1 cellular context compared by ENCODE assay signal in genomic region chr12:56041579-56042429, GRCh38.
TF ChIP-seq lines count a peak whose summit lies in the region.

Gene RPS26 (plus strand): TSS chr12:56041918. CDS start chr12:56042167, 249 bp downstream.

TF ChIP-seq in HepG2, 621 proteins besides CTCF, POLR2A, EP300 and RAD21 (continued from another document and continues in another):
- TF ChIP-seq NCOA2 (CRISPR knock-in tag; IDR thresholded peaks at IDR 0.05) (peak; percentile 65; the same call in 1 of the 2 replicates), ZNF30 (CRISPR knock-in tag; IDR thresholded peaks at IDR 0.05) (no peak), RFXAP (CRISPR knock-in tag; IDR thresholded peaks at IDR 0.05; ENCODE audit: borderline replicate concordance) (peak; percentile 75; the same call in 1 of the 2 replicates), AHR (CRISPR knock-in tag; IDR thresholded peaks at IDR 0.05) (peak; percentile 72; the same call in 1 of the 2 replicates), SOX6 (IDR thresholded peaks at IDR 0.05) (no peak), SOX6 (CRISPR knock-in tag; IDR thresholded peaks at IDR 0.05) (peak; percentile 66), TCF7 (IDR thresholded peaks at IDR 0.05; ENCODE audit: low read depth) (no peak), THAP11 (CRISPR knock-in tag; IDR thresholded peaks at IDR 0.05) (peak; percentile 99), HNRNPK (IDR thresholded peaks at IDR 0.05; ENCODE audit: low read depth, low read length, poor library complexity, severe bottlenecking) (peak; percentile 50), IRF9 (CRISPR knock-in tag; IDR thresholded peaks at IDR 0.05; ENCODE audit: borderline replicate concordance) (peak; percentile 86; the same call in 1 of the 2 replicates), ETV6 (CRISPR knock-in tag; conservative IDR thresholded peaks at IDR 0.05) (peak; percentile 62; the same call in 1 of the 2 replicates), SP2 (CRISPR knock-in tag; IDR thresholded peaks at IDR 0.05) (peak; percentile 69), ARHGAP35 (CRISPR knock-in tag; IDR thresholded peaks at IDR 0.05; ENCODE audit: borderline replicate concordance) (peak; percentile 78; the same call in 1 of the 2 replicates), FOXM1 (CRISPR knock-in tag; IDR thresholded peaks at IDR 0.05) (0 out of 2 replicates have a peak, but pooled peaks have one; percentile 33), JARID2 (CRISPR knock-in tag; IDR thresholded peaks at IDR 0.05; ENCODE audit: insufficient replicate concordance) (peak; percentile 92), FLYWCH1 (CRISPR knock-in tag; IDR thresholded peaks at IDR 0.05) (no peak), ZMYM3 (CRISPR knock-in tag; IDR thresholded peaks at IDR 0.05) (peak; percentile 28; the same call in 1 of the 2 replicates), ZNF703 (CRISPR knock-in tag; IDR thresholded peaks at IDR 0.05; ENCODE audit: borderline replicate concordance) (no peak; the same call in 1 of the 2 replicates), ZNF773 (CRISPR knock-in tag; IDR thresholded peaks at IDR 0.05; ENCODE audit: borderline replicate concordance) (peak; percentile 86; the same call in 1 of the 2 replicates), NCOA1 (CRISPR knock-in tag; IDR thresholded peaks at IDR 0.05) (0 out of 2 replicates have a peak, but pooled peaks have one; percentile 34), DR1 (CRISPR knock-in tag; IDR thresholded peaks at IDR 0.05) (peak; percentile 94), ZNF660 (CRISPR knock-in tag; IDR thresholded peaks at IDR 0.05; ENCODE audit: borderline replicate concordance, low read depth) (no peak), ZC3H13 (CRISPR knock-in tag; IDR thresholded peaks at IDR 0.05) (peak; percentile 72; the same call in 1 of the 2 replicates), ZNF891 (CRISPR knock-in tag; IDR thresholded peaks at IDR 0.05) (peak; percentile 36; the same call in 1 of the 2 replicates), POLR2AphosphoS5 (IDR thresholded peaks at IDR 0.05; ENCODE audit: low read depth, low read length) (peak; percentile 100)
- TF ChIP-seq, protein P1, sequence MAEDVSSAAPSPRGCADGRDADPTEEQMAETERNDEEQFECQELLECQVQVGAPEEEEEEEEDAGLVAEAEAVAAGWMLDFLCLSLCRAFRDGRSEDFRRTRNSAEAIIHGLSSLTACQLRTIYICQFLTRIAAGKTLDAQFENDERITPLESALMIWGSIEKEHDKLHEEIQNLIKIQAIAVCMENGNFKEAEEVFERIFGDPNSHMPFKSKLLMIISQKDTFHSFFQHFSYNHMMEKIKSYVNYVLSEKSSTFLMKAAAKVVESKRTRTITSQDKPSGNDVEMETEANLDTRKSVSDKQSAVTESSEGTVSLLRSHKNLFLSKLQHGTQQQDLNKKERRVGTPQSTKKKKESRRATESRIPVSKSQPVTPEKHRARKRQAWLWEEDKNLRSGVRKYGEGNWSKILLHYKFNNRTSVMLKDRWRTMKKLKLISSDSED (CRISPR knock-in tag; IDR thresholded peaks at IDR 0.05) = no peak
- TF ChIP-seq, protein P2, sequence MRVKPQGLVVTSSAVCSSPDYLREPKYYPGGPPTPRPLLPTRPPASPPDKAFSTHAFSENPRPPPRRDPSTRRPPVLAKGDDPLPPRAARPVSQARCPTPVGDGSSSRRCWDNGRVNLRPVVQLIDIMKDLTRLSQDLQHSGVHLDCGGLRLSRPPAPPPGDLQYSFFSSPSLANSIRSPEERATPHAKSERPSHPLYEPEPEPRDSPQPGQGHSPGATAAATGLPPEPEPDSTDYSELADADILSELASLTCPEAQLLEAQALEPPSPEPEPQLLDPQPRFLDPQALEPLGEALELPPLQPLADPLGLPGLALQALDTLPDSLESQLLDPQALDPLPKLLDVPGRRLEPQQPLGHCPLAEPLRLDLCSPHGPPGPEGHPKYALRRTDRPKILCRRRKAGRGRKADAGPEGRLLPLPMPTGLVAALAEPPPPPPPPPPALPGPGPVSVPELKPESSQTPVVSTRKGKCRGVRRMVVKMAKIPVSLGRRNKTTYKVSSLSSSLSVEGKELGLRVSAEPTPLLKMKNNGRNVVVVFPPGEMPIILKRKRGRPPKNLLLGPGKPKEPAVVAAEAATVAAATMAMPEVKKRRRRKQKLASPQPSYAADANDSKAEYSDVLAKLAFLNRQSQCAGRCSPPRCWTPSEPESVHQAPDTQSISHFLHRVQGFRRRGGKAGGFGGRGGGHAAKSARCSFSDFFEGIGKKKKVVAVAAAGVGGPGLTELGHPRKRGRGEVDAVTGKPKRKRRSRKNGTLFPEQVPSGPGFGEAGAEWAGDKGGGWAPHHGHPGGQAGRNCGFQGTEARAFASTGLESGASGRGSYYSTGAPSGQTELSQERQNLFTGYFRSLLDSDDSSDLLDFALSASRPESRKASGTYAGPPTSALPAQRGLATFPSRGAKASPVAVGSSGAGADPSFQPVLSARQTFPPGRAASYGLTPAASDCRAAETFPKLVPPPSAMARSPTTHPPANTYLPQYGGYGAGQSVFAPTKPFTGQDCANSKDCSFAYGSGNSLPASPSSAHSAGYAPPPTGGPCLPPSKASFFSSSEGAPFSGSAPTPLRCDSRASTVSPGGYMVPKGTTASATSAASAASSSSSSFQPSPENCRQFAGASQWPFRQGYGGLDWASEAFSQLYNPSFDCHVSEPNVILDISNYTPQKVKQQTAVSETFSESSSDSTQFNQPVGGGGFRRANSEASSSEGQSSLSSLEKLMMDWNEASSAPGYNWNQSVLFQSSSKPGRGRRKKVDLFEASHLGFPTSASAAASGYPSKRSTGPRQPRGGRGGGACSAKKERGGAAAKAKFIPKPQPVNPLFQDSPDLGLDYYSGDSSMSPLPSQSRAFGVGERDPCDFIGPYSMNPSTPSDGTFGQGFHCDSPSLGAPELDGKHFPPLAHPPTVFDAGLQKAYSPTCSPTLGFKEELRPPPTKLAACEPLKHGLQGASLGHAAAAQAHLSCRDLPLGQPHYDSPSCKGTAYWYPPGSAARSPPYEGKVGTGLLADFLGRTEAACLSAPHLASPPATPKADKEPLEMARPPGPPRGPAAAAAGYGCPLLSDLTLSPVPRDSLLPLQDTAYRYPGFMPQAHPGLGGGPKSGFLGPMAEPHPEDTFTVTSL (CRISPR knock-in tag; IDR thresholded peaks at IDR 0.05; ENCODE audit: borderline replicate concordance) = peak; percentile 3; the same call in 1 of the 2 replicates
- TF ChIP-seq, protein P3, sequence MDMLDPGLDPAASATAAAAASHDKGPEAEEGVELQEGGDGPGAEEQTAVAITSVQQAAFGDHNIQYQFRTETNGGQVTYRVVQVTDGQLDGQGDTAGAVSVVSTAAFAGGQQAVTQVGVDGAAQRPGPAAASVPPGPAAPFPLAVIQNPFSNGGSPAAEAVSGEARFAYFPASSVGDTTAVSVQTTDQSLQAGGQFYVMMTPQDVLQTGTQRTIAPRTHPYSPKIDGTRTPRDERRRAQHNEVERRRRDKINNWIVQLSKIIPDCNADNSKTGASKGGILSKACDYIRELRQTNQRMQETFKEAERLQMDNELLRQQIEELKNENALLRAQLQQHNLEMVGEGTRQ (IDR thresholded peaks at IDR 0.05; ENCODE audit: low read depth, low read length) = no peak
- TF ChIP-seq, protein P3 (CRISPR knock-in tag; IDR thresholded peaks at IDR 0.05; ENCODE audit: borderline replicate concordance) = no peak
- TF ChIP-seq, protein P4, sequence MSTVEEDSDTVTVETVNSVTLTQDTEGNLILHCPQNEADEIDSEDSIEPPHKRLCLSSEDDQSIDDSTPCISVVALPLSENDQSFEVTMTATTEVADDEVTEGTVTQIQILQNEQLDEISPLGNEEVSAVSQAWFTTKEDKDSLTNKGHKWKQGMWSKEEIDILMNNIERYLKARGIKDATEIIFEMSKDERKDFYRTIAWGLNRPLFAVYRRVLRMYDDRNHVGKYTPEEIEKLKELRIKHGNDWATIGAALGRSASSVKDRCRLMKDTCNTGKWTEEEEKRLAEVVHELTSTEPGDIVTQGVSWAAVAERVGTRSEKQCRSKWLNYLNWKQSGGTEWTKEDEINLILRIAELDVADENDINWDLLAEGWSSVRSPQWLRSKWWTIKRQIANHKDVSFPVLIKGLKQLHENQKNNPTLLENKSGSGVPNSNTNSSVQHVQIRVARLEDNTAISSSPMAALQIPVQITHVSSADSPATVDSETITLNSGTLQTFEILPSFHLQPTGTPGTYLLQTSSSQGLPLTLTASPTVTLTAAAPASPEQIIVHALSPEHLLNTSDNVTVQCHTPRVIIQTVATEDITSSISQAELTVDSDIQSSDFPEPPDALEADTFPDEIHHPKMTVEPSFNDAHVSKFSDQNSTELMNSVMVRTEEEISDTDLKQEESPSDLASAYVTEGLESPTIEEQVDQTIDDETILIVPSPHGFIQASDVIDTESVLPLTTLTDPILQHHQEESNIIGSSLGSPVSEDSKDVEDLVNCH (CRISPR knock-in tag; IDR thresholded peaks at IDR 0.05) = 0 out of 2 replicates have a peak, but pooled peaks have one; percentile 50
- TF ChIP-seq, protein P5, sequence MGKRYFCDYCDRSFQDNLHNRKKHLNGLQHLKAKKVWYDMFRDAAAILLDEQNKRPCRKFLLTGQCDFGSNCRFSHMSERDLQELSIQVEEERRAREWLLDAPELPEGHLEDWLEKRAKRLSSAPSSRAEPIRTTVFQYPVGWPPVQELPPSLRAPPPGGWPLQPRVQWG (CRISPR knock-in tag; IDR thresholded peaks at IDR 0.05; ENCODE audit: borderline replicate concordance, low read depth) = no peak
- TF ChIP-seq, protein P6, sequence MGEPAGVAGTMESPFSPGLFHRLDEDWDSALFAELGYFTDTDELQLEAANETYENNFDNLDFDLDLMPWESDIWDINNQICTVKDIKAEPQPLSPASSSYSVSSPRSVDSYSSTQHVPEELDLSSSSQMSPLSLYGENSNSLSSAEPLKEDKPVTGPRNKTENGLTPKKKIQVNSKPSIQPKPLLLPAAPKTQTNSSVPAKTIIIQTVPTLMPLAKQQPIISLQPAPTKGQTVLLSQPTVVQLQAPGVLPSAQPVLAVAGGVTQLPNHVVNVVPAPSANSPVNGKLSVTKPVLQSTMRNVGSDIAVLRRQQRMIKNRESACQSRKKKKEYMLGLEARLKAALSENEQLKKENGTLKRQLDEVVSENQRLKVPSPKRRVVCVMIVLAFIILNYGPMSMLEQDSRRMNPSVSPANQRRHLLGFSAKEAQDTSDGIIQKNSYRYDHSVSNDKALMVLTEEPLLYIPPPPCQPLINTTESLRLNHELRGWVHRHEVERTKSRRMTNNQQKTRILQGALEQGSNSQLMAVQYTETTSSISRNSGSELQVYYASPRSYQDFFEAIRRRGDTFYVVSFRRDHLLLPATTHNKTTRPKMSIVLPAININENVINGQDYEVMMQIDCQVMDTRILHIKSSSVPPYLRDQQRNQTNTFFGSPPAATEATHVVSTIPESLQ (CRISPR knock-in tag; conservative IDR thresholded peaks at IDR 0.05) = peak; percentile 57; the same call in 1 of the 2 replicates
- TF ChIP-seq, protein P7, sequence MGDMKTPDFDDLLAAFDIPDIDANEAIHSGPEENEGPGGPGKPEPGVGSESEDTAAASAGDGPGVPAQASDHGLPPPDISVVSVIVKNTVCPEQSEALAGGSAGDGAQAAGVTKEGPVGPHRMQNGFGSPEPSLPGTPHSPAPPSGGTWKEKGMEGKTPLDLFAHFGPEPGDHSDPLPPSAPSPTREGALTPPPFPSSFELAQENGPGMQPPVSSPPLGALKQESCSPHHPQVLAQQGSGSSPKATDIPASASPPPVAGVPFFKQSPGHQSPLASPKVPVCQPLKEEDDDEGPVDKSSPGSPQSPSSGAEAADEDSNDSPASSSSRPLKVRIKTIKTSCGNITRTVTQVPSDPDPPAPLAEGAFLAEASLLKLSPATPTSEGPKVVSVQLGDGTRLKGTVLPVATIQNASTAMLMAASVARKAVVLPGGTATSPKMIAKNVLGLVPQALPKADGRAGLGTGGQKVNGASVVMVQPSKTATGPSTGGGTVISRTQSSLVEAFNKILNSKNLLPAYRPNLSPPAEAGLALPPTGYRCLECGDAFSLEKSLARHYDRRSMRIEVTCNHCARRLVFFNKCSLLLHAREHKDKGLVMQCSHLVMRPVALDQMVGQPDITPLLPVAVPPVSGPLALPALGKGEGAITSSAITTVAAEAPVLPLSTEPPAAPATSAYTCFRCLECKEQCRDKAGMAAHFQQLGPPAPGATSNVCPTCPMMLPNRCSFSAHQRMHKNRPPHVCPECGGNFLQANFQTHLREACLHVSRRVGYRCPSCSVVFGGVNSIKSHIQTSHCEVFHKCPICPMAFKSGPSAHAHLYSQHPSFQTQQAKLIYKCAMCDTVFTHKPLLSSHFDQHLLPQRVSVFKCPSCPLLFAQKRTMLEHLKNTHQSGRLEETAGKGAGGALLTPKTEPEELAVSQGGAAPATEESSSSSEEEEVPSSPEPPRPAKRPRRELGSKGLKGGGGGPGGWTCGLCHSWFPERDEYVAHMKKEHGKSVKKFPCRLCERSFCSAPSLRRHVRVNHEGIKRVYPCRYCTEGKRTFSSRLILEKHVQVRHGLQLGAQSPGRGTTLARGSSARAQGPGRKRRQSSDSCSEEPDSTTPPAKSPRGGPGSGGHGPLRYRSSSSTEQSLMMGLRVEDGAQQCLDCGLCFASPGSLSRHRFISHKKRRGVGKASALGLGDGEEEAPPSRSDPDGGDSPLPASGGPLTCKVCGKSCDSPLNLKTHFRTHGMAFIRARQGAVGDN (CRISPR knock-in tag; IDR thresholded peaks at IDR 0.05) = peak; percentile 79
- TF ChIP-seq, protein P8, sequence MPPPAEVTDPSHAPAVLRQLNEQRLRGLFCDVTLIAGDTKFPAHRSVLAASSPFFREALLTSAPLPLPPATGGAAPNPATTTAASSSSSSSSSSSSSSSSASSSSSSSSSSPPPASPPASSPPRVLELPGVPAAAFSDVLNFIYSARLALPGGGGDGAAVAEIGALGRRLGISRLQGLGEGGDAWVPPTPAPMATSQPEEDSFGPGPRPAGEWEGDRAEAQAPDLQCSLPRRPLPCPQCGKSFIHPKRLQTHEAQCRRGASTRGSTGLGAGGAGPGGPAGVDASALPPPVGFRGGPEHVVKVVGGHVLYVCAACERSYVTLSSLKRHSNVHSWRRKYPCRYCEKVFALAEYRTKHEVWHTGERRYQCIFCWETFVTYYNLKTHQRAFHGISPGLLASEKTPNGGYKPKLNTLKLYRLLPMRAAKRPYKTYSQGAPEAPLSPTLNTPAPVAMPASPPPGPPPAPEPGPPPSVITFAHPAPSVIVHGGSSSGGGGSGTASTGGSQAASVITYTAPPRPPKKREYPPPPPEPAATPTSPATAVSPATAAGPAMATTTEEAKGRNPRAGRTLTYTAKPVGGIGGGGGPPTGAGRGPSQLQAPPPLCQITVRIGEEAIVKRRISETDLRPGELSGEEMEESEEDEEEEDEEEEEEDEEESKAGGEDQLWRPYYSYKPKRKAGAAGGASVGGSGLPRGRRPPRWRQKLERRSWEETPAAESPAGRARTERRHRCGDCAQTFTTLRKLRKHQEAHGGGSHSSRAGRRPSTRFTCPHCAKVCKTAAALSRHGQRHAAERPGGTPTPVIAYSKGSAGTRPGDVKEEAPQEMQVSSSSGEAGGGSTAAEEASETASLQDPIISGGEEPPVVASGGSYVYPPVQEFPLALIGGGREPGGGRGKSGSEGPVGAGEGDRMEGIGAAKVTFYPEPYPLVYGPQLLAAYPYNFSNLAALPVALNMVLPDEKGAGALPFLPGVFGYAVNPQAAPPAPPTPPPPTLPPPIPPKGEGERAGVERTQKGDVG (CRISPR knock-in tag; IDR thresholded peaks at IDR 0.05; ENCODE audit: borderline replicate concordance) = no peak
